In genomic region chr10:7558036-7558435, GRCh38 we compare ENCODE assay signal across 22 cellular contexts.
"Had no signal": no experiment of that assay in that cellular context is flagged by ENCODE, and none has a peak within 500 bp of the region (broad histone marks: within the 10 kb centered on the region; RNA-seq: fewer than 3 reads in every experiment).

No MANE protein-coding gene starts in this region.

- DNase-seq: effector CD8-positive, alpha-beta T cell; endodermal cell; foreskin melanocyte; hypothalamus; left cardiac atrium; left lung; mesenchymal stem cell; mucosa of descending colon; naive B cell; right lobe of liver; small intestine; stimulated activated CD4-positive, alpha-beta T cell treated with anti-CD3 and anti-CD28 coated beads, Interleukin-15, amount 100 ng/mL, for 24 hours; stimulated activated CD4-positive, alpha-beta T cell treated with anti-CD3 and anti-CD28 coated beads, Interleukin-2, amount 100 ng/mL, for 48 hours; stimulated activated naive B cell treated with anti-CD40 and anti-IgM and Interleukin-4, amounts not matched to agents 10 μg/mL and 1 μg/mL and 100 μg/mL, for 72 hours; transverse colon had no signal

- H3K27me3 ChIP-seq: esophagus muscularis mucosa, left lung, neural progenitor cell, right lobe of liver, transverse colon, vagina had no signal

- H3K27ac Mint-ChIP-seq: endodermal cell; mesothelial cell of epicardium; naive B cell; natural killer cell treated with Interleukin-12 subunit alpha and Interleukin-12 subunit beta and Interleukin-15 and Interleukin-18, amount 100 ng/mL, for 72 hours; neural progenitor cell; progenitor cell of endocrine pancreas; stimulated activated naive B cell treated with anti-CD40 and anti-IgM and Interleukin-4, amounts not matched to agents 10 μg/mL and 1 μg/mL and 100 μg/mL, for 72 hours; stimulated activated naive CD8-positive, alpha-beta T cell treated with anti-CD3 and anti-CD28 coated beads, Interleukin-15, Interleukin-2, amounts not matched to agents 100 ng/mL and 50 ng/mL, for 24 hours had no signal

- H3K36me3 ChIP-seq: esophagus muscularis mucosa, left lung, neural progenitor cell, right lobe of liver, transverse colon, vagina had no signal

- H3K4me1 Mint-ChIP-seq: stimulated activated naive B cell treated with anti-CD40 and anti-IgM and Interleukin-4, amounts not matched to agents 10 μg/mL and 1 μg/mL and 100 μg/mL, for 72 hours had no signal

- H3K9me3 ChIP-seq: esophagus muscularis mucosa, left lung, mucosa of descending colon, right lobe of liver, transverse colon, vagina had no signal

- H3K9me3 Mint-ChIP-seq: endodermal cell; mesothelial cell of epicardium; naive B cell; natural killer cell treated with Interleukin-12 subunit alpha and Interleukin-12 subunit beta and Interleukin-15 and Interleukin-18, amount 100 ng/mL, for 72 hours; neural progenitor cell; stimulated activated naive B cell treated with anti-CD40 and anti-IgM and Interleukin-4, amounts not matched to agents 10 μg/mL and 1 μg/mL and 100 μg/mL, for 72 hours; stimulated activated naive CD8-positive, alpha-beta T cell treated with anti-CD3 and anti-CD28 coated beads, Interleukin-15, Interleukin-2, amounts not matched to agents 100 ng/mL and 50 ng/mL, for 24 hours had no signal

- H3K36me3 Mint-ChIP-seq: mesothelial cell of epicardium; naive B cell; natural killer cell treated with Interleukin-12 subunit alpha and Interleukin-12 subunit beta and Interleukin-15 and Interleukin-18, amount 100 ng/mL, for 72 hours; neural progenitor cell; stimulated activated naive B cell treated with anti-CD40 and anti-IgM and Interleukin-4, amounts not matched to agents 10 μg/mL and 1 μg/mL and 100 μg/mL, for 72 hours had no signal

- H3K4me3 Mint-ChIP-seq: endodermal cell; mesothelial cell of epicardium; naive B cell; natural killer cell treated with Interleukin-12 subunit alpha and Interleukin-12 subunit beta and Interleukin-15 and Interleukin-18, amount 100 ng/mL, for 72 hours; neural progenitor cell; stimulated activated naive B cell treated with anti-CD40 and anti-IgM and Interleukin-4, amounts not matched to agents 10 μg/mL and 1 μg/mL and 100 μg/mL, for 72 hours; stimulated activated naive CD8-positive, alpha-beta T cell treated with anti-CD3 and anti-CD28 coated beads, Interleukin-15, Interleukin-2, amounts not matched to agents 100 ng/mL and 50 ng/mL, for 24 hours had no signal

- H3K4me3 ChIP-seq: esophagus muscularis mucosa, left lung, mucosa of descending colon, neural progenitor cell, right lobe of liver, transverse colon, vagina had no signal
